In genomic region chr17:79746955-79747507, GRCh38 we compare ENCODE assay signal across 3 cellular contexts.
TF ChIP-seq lines count a peak whose summit lies in the region.

No MANE protein-coding gene starts in this region.

TF ChIP-seq in HEK293, 187 proteins besides CTCF, POLR2A, EP300 and RAD21 (continues in another document):
- TF ChIP-seq BCL11B (tag by site-specific recombination; IDR thresholded peaks at IDR 0.05; ENCODE audit: low read depth): no peak
- no peak for TF ChIP-seq ZNF121 (tag by site-specific recombination; IDR thresholded peaks at IDR 0.05)
- no peak for TF ChIP-seq ZNF76 (tag by site-specific recombination; IDR thresholded peaks at IDR 0.05; ENCODE audit: borderline replicate concordance, low read depth)
- no peak for TF ChIP-seq YY1 (tag by site-specific recombination; IDR thresholded peaks at IDR 0.05)
- no peak for TF ChIP-seq ZNF132 (tag by site-specific recombination; IDR thresholded peaks at IDR 0.05; ENCODE audit: borderline replicate concordance)
- TF ChIP-seq ZBTB17 (tag by site-specific recombination; IDR thresholded peaks at IDR 0.05): no peak
- no peak for TF ChIP-seq ZNF610 (tag by site-specific recombination; IDR thresholded peaks at IDR 0.05; ENCODE audit: borderline replicate concordance)
- TF ChIP-seq, protein P1, sequence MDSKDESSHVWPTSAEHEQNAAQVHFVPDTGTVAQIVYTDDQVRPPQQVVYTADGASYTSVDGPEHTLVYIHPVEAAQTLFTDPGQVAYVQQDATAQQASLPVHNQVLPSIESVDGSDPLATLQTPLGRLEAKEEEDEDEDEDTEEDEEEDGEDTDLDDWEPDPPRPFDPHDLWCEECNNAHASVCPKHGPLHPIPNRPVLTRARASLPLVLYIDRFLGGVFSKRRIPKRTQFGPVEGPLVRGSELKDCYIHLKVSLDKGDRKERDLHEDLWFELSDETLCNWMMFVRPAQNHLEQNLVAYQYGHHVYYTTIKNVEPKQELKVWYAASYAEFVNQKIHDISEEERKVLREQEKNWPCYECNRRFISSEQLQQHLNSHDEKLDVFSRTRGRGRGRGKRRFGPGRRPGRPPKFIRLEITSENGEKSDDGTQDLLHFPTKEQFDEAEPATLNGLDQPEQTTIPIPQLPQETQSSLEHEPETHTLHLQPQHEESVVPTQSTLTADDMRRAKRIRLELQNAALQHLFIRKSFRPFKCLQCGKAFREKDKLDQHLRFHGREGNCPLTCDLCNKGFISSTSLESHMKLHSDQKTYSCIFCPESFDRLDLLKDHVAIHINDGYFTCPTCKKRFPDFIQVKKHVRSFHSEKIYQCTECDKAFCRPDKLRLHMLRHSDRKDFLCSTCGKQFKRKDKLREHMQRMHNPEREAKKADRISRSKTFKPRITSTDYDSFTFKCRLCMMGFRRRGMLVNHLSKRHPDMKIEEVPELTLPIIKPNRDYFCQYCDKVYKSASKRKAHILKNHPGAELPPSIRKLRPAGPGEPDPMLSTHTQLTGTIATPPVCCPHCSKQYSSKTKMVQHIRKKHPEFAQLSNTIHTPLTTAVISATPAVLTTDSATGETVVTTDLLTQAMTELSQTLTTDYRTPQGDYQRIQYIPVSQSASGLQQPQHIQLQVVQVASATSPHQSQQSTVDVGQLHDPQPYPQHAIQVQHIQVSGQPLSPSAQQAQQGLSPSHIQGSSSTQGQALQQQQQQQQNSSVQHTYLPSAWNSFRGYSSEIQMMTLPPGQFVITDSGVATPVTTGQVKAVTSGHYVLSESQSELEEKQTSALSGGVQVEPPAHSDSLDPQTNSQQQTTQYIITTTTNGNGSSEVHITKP (tag by site-specific recombination; IDR thresholded peaks at IDR 0.05): no peak
- no peak for TF ChIP-seq ZNF239 (tag by site-specific recombination; IDR thresholded peaks at IDR 0.05)
- no peak for TF ChIP-seq PATZ1 (tag by site-specific recombination; IDR thresholded peaks at IDR 0.05)
- no peak for TF ChIP-seq INSM2 (tag by site-specific recombination; IDR thresholded peaks at IDR 0.05)

TF ChIP-seq in H1, 55 proteins besides CTCF, POLR2A, EP300 and RAD21:
- no peak for TF ChIP-seq ZNF274 (IDR thresholded peaks at IDR 0.05; ENCODE audit: borderline replicate concordance, extremely low read depth, low read length)
- peak; percentile 4 for TF ChIP-seq EZH2 (IDR thresholded peaks at IDR 0.05; ENCODE audit: low read depth, low read length, severe bottlenecking)

TF ChIP-seq in neural cell, 6 proteins besides CTCF, POLR2A, EP300 and RAD21:
- TF ChIP-seq MXI1 (conservative IDR thresholded peaks at IDR 0.05; ENCODE audit: poor library complexity, severe bottlenecking): no peak
